1 cellular context compared by ENCODE assay signal in the genomic region with DNA sequence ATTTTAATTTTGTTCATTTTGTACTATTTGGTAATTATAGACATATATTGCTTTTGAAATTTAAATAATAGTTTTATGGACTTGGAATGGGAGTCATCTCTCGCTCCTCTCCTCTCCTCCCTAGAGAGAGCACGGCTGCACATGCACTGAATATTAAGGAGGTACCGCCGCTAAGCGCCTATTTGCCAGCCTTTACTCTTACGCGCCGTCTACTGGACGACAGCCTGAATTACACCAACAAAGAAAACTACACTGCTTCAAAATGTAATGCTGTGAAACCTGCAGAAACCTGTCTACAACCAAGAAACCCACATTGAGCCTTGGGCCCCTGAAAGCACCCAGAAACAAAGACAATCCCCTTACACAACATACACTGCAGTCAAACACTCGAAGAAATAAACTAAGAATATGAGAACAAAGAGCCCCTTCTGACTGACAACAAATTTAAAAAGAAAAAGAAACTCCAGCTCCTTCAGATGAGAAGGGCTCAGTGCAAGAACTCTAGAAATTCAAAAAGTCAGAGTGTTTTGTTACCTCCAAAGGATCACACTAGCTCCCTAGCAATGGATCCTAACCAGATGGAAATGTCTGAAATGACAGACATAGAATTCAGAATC.
TF ChIP-seq lines count a peak whose summit lies in the region.

No MANE protein-coding gene starts in this region.

TF ChIP-seq in endothelial cell of umbilical vein, 7 proteins besides CTCF, POLR2A, EP300 and RAD21 (continued from another document):
- TF ChIP-seq GATA2 (IDR thresholded peaks at IDR 0.05; ENCODE audit: insufficient read depth, insufficient read length, low read depth, low read length) = no peak
- TF ChIP-seq JUN (IDR thresholded peaks at IDR 0.05; ENCODE audit: borderline replicate concordance, insufficient read depth, insufficient read length, low read depth) = no peak
- TF ChIP-seq EZH2 (IDR thresholded peaks at IDR 0.05; ENCODE audit: borderline replicate concordance, low read depth, low read length, severe bottlenecking) = no peak
- TF ChIP-seq, protein P1, sequence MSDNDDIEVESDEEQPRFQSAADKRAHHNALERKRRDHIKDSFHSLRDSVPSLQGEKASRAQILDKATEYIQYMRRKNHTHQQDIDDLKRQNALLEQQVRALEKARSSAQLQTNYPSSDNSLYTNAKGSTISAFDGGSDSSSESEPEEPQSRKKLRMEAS (IDR thresholded peaks at IDR 0.05; ENCODE audit: insufficient read depth, insufficient read length) = no peak
